12 cellular contexts compared by ENCODE assay signal in the genomic region with DNA sequence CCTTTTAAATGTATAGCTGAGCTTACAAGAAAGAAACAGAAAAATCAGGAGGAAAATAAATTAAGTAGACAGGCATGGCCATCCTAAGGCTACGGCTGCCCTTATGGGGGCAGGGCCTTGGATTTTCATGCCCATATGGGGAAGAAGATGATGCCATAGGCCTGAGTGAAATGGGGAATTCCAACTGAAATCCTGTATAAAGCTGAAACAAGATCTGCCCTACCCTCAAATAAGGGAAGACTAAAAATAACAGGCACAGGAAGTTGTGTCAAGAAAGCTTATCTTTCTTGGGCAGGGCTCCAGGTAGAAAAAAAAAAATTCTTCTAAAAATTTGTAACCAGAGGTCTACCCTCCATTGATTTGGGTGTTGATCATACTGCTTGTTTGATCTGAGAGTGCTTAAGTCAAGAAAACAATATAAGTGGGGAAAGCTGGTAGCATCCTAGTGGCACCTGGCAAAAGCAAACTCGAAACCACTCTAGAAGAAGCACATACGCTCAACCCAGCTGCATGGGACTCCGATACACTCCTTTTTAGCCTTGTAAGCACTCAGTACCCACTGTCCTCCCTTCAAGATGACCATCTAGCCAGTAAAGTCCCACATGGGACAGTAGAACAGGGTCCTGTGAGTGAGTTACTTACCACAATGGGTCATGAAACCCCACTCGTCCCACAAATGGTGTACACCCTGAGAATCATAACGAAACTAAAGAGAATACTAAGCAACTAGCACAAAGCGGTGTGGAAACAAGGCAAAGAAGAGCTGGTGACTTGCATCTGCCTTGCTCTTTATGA. TPM values are rescaled to one million over a fixed set of nuclear protein-coding genes. Genes with fewer than 3 reads are reported as not detected.
DNase-seq lines count a peak whose midpoint lies in the region; ATAC-seq and TF ChIP-seq lines count a peak whose summit lies in the region.
"Had no signal": no experiment of that assay in that cellular context is flagged by ENCODE, and none has a peak within 500 bp of the region (broad histone marks: within the 10 kb centered on the region; RNA-seq: fewer than 3 reads in every experiment).

No MANE protein-coding gene starts in this region.

- ATAC-seq in activated naive CD8-positive, alpha-beta T cell treated with anti-CD3 and anti-CD28 coated beads, Interleukin-2, amount 50 U/mL, for 24 hours: peak; percentile 33
- ATAC-seq in HG03064 (IDR thresholded peaks at IDR 0.05; ENCODE audit: low read depth, unreplicated experiment): peak; percentile 74
- peak; percentile 29; the same call in 1 of the 3 replicates for ATAC-seq in RWPE2 (ENCODE audit: low read depth)
- no peak for ATAC-seq in stimulated activated memory B cell treated with anti-CD40 and anti-IgM and Interleukin-4, amounts not matched to agents 10 μg/mL and 1 μg/mL and 100 μg/mL, for 72 hours

- intact Hi-C loops in vagina (cut with DNase I): no loop called here

- H3K36me3 ChIP-seq in RWPE2 (ENCODE audit: low read depth) (no peaks in the 10 kb centered on the region), vagina (no peaks in the 10 kb centered on the region)

- no peak for DNase-seq in activated naive CD8-positive, alpha-beta T cell treated with anti-CD3 and anti-CD28 coated beads, Interleukin-2, amount 50 U/mL, for 24 hours
- no peak for DNase-seq in activated naive CD8-positive, alpha-beta T cell treated with anti-CD3 and anti-CD28 coated beads for 36 hours
- DNase-seq in RWPE2 (ENCODE audit: low spot score): no peak
- DNase-seq in SKM-1 (lab: John Stamatoyannopoulos, UW; ENCODE audit: unreplicated experiment): no peak
- no peak for DNase-seq in vagina (ENCODE audit: extremely low spot score in 2 of 2)
- no peak for DNase-seq in stimulated activated naive CD4-positive, alpha-beta T cell treated with Interleukin-2 at 50 U/mL for 16 hours (lab: John Stamatoyannopoulos, UW)
- DNase-seq: ACHN; activated naive CD8-positive, alpha-beta T cell treated with anti-CD3 and anti-CD28 coated beads, Interleukin-2, amount 10 ng/mL, durations not matched to agents 7 days and 5 days; SIG-M5; stimulated activated CD8-positive, alpha-beta memory T cell treated with anti-CD3 and anti-CD28 coated beads, Interleukin-4, amount 100 ng/mL, for 48 hours had no signal

- no peak for TF ChIP-seq CTCF in RWPE2 (IDR thresholded peaks at IDR 0.05; ENCODE audit: poor library complexity, severe bottlenecking)
- TF ChIP-seq CTCF in vagina (IDR thresholded peaks at IDR 0.05): no peak

- H3K27ac Mint-ChIP-seq in activated naive CD8-positive, alpha-beta T cell treated with anti-CD3 and anti-CD28 coated beads, Interleukin-2, amount 50 U/mL, for 24 hours: no peak overlapping the region
- no peak overlapping the region for H3K27ac Mint-ChIP-seq in activated naive CD8-positive, alpha-beta T cell treated with anti-CD3 and anti-CD28 coated beads for 36 hours
- H3K27ac Mint-ChIP-seq in stimulated activated memory B cell treated with anti-CD40 and anti-IgM and Interleukin-4, amounts not matched to agents 10 μg/mL and 1 μg/mL and 100 μg/mL, for 72 hours: no peak overlapping the region
- H3K27ac Mint-ChIP-seq: activated naive CD8-positive, alpha-beta T cell treated with anti-CD3 and anti-CD28 coated beads, Interleukin-2, amount 10 ng/mL, durations not matched to agents 7 days and 5 days had no signal

- H3K9me3 ChIP-seq in RWPE2 (ENCODE audit: severe bottlenecking) (no peaks in the 10 kb centered on the region), vagina (no peaks in the 10 kb centered on the region)

- no peak for TF ChIP-seq POLR2A in vagina (IDR thresholded peaks at IDR 0.05)

- H3K27me3 Mint-ChIP-seq in activated naive CD8-positive, alpha-beta T cell treated with anti-CD3 and anti-CD28 coated beads, Interleukin-2, amount 50 U/mL, for 24 hours: peaks cover 2% of the 10 kb centered on the region
- no peaks in the 10 kb centered on the region for H3K27me3 Mint-ChIP-seq in activated naive CD8-positive, alpha-beta T cell treated with anti-CD3 and anti-CD28 coated beads for 36 hours
- peaks cover 16% of the 10 kb centered on the region for H3K27me3 Mint-ChIP-seq in stimulated activated memory B cell treated with anti-CD40 and anti-IgM and Interleukin-4, amounts not matched to agents 10 μg/mL and 1 μg/mL and 100 μg/mL, for 72 hours

- H3K4me3 Mint-ChIP-seq in activated naive CD8-positive, alpha-beta T cell treated with anti-CD3 and anti-CD28 coated beads, Interleukin-2, amount 50 U/mL, for 24 hours: no peak overlapping the region
- H3K4me3 Mint-ChIP-seq in activated naive CD8-positive, alpha-beta T cell treated with anti-CD3 and anti-CD28 coated beads for 36 hours: no peak overlapping the region
- no peak overlapping the region for H3K4me3 Mint-ChIP-seq in stimulated activated memory B cell treated with anti-CD40 and anti-IgM and Interleukin-4, amounts not matched to agents 10 μg/mL and 1 μg/mL and 100 μg/mL, for 72 hours
- H3K4me3 Mint-ChIP-seq: activated naive CD8-positive, alpha-beta T cell treated with anti-CD3 and anti-CD28 coated beads, Interleukin-2, amount 10 ng/mL, durations not matched to agents 7 days and 5 days had no signal

- H3K9me3 Mint-ChIP-seq in activated naive CD8-positive, alpha-beta T cell treated with anti-CD3 and anti-CD28 coated beads, Interleukin-2, amount 50 U/mL, for 24 hours: peaks cover 3% of the 10 kb centered on the region
- peaks cover 2% of the 10 kb centered on the region for H3K9me3 Mint-ChIP-seq in activated naive CD8-positive, alpha-beta T cell treated with anti-CD3 and anti-CD28 coated beads for 36 hours
- peaks cover 6% of the 10 kb centered on the region for H3K9me3 Mint-ChIP-seq in stimulated activated memory B cell treated with anti-CD40 and anti-IgM and Interleukin-4, amounts not matched to agents 10 μg/mL and 1 μg/mL and 100 μg/mL, for 72 hours
- H3K9me3 Mint-ChIP-seq: activated naive CD8-positive, alpha-beta T cell treated with anti-CD3 and anti-CD28 coated beads, Interleukin-2, amount 10 ng/mL, durations not matched to agents 7 days and 5 days had no signal

- no peaks in the 10 kb centered on the region for H3K4me1 ChIP-seq in RWPE2 (ENCODE audit: insufficient read depth, poor library complexity, severe bottlenecking)
- H3K4me1 ChIP-seq in vagina: no peaks in the 10 kb centered on the region

- no peaks in the 10 kb centered on the region for H3K4me1 Mint-ChIP-seq in activated naive CD8-positive, alpha-beta T cell treated with anti-CD3 and anti-CD28 coated beads, Interleukin-2, amount 50 U/mL, for 24 hours
- peaks cover 5% of the 10 kb centered on the region for H3K4me1 Mint-ChIP-seq in activated naive CD8-positive, alpha-beta T cell treated with anti-CD3 and anti-CD28 coated beads for 36 hours
- H3K4me1 Mint-ChIP-seq in stimulated activated memory B cell treated with anti-CD40 and anti-IgM and Interleukin-4, amounts not matched to agents 10 μg/mL and 1 μg/mL and 100 μg/mL, for 72 hours: peaks cover 16% of the 10 kb centered on the region
- H3K4me1 Mint-ChIP-seq: activated naive CD8-positive, alpha-beta T cell treated with anti-CD3 and anti-CD28 coated beads, Interleukin-2, amount 10 ng/mL, durations not matched to agents 7 days and 5 days had no signal

- no peak overlapping the region for H3K4me3 ChIP-seq in RWPE2 (ENCODE audit: severe bottlenecking)
- H3K4me3 ChIP-seq in vagina: no peak overlapping the region

- no peaks in the 10 kb centered on the region for H3K36me3 Mint-ChIP-seq in activated naive CD8-positive, alpha-beta T cell treated with anti-CD3 and anti-CD28 coated beads, Interleukin-2, amount 50 U/mL, for 24 hours (ENCODE audit: low read depth)
- H3K36me3 Mint-ChIP-seq in activated naive CD8-positive, alpha-beta T cell treated with anti-CD3 and anti-CD28 coated beads for 36 hours: no peaks in the 10 kb centered on the region
- peaks cover 11% of the 10 kb centered on the region for H3K36me3 Mint-ChIP-seq in stimulated activated memory B cell treated with anti-CD40 and anti-IgM and Interleukin-4, amounts not matched to agents 10 μg/mL and 1 μg/mL and 100 μg/mL, for 72 hours
- H3K36me3 Mint-ChIP-seq: activated naive CD8-positive, alpha-beta T cell treated with anti-CD3 and anti-CD28 coated beads, Interleukin-2, amount 10 ng/mL, durations not matched to agents 7 days and 5 days had no signal

- H3K27me3 ChIP-seq in RWPE2 (ENCODE audit: insufficient read depth, poor library complexity, severe bottlenecking) (no peaks in the 10 kb centered on the region), vagina (no peaks in the 10 kb centered on the region)

- H3K27ac ChIP-seq in RWPE2 (ENCODE audit: poor library complexity, severe bottlenecking): no peak overlapping the region
- no peak overlapping the region for H3K27ac ChIP-seq in vagina

RNA-seq across cellular contexts. Expression of a gene that starts 22.3 kb away (rescaled TPM):
- total RNA-seq in activated naive CD8-positive, alpha-beta T cell treated with anti-CD3 and anti-CD28 coated beads for 36 hours: under 1 TPM in 1 of 2 experiments, not detected in 1; 0.18 TPM
- 0.49 TPM for total RNA-seq in vagina
- total RNA-seq: activated naive CD8-positive, alpha-beta T cell treated with anti-CD3 and anti-CD28 coated beads, Interleukin-2, amount 10 ng/mL, durations not matched to agents 7 days and 5 days had no signal
